ENCODE assay signal across 13 cellular contexts in genomic region chr5:50867140-50867539, GRCh38.
DNase-seq lines count a peak whose midpoint lies in the region; ATAC-seq and TF ChIP-seq lines count a peak whose summit lies in the region.
"Had no signal": no experiment of that assay in that cellular context is flagged by ENCODE, and none has a peak within 500 bp of the region (broad histone marks: within the 10 kb centered on the region; RNA-seq: fewer than 3 reads in every experiment).

No MANE protein-coding gene starts in this region.

- intact Hi-C loops in head of caudate nucleus (cut with DNase I), result no loop called here

- no peak overlapping the region for H3K9ac ChIP-seq in neural progenitor cell

- H3K4me2 ChIP-seq in GM23338 (no peak overlapping the region), neural progenitor cell (peak overlapping the region; percentile 45)

- no peaks in the 10 kb centered on the region for H3K9me2 ChIP-seq in GM23338 (ENCODE audit: insufficient read depth)

- H2AFZ ChIP-seq in GM23338 (peak overlapping the region; percentile 8; the same call in 1 of the 2 replicates), neural progenitor cell (replicated peaks) (no peak overlapping the region)

- H3K4me3 ChIP-seq in GM23338 (no peak overlapping the region), neural progenitor cell (no peak overlapping the region)
- H3K4me3 ChIP-seq: GM12878 had no signal

- H4K20me1 ChIP-seq in GM23338 (replicated peaks; ENCODE audit: insufficient read depth) (no peaks in the 10 kb centered on the region), neural progenitor cell (ENCODE audit: low read depth) (no peaks in the 10 kb centered on the region)

- CTCF ChIA-PET in T-cell (lab: Charles Lee), result no interaction called here

- H3K4me3 Mint-ChIP-seq in GM23338 (no peak overlapping the region), neural progenitor cell (peak overlapping the region; percentile 27), T-cell (no peak overlapping the region)
- H3K4me3 Mint-ChIP-seq: CD4-positive, alpha-beta memory T cell had no signal

- no peaks in the 10 kb centered on the region for H3K9me3 Mint-ChIP-seq in GM23338
- peaks cover 2% of the 10 kb centered on the region for H3K9me3 Mint-ChIP-seq in neural progenitor cell
- H3K9me3 Mint-ChIP-seq in T-cell, result no peaks in the 10 kb centered on the region

- H3K4me1 Mint-ChIP-seq in GM23338 (peaks cover 6% of the 10 kb centered on the region; the same call in 2 of the 3 replicates), neural progenitor cell (peaks cover 46% of the 10 kb centered on the region), T-cell (no peaks in the 10 kb centered on the region)
- H3K4me1 Mint-ChIP-seq: CD4-positive, alpha-beta memory T cell had no signal

- H3F3A ChIP-seq in GM23338 (replicated peaks; ENCODE audit: low read depth) (no peaks in the 10 kb centered on the region), neural progenitor cell (ENCODE audit: low read depth) (peaks cover 26% of the 10 kb centered on the region)

- DNase-seq in GM23338 (ENCODE audit: low spot score), result no peak
- peak; percentile 16 for DNase-seq in NCI-H69 (lab: John Stamatoyannopoulos, UW)
- peak in 23 of 42 donors; percentile 2 to 64 (median 27) for DNase-seq in head of caudate nucleus
- peak; percentile 63 for DNase-seq in neural progenitor cell (ENCODE audit: low spot score)
- no peak for DNase-seq in NCI-H524 (lab: John Stamatoyannopoulos, UW)
- DNase-seq in putamen (ENCODE audit: low spot score), result no peak
- no peak for DNase-seq in NCI-H1105 (lab: John Stamatoyannopoulos, UW)
- no peak for DNase-seq in T-cell
- DNase-seq: BE2C; CD4-positive, alpha-beta memory T cell; DMS79 had no signal

- H3K27me3 ChIP-seq in GM23338 (ENCODE audit: insufficient read depth) (no peaks in the 10 kb centered on the region), neural progenitor cell (no peaks in the 10 kb centered on the region)

- H3K27me3 Mint-ChIP-seq in GM23338 (ENCODE audit: insufficient read depth, low read depth, poor library complexity), result no peaks in the 10 kb centered on the region
- H3K27me3 Mint-ChIP-seq in neural progenitor cell (ENCODE audit: insufficient read depth, low read depth), result peaks cover 2% of the 10 kb centered on the region
- H3K27me3 Mint-ChIP-seq in T-cell, result peaks cover 31 to 39% of the 10 kb centered on the region in 2 donors

- H3K4me1 ChIP-seq in GM23338 (ENCODE audit: insufficient read depth), result no peaks in the 10 kb centered on the region
- H3K4me1 ChIP-seq in neural progenitor cell, result peaks cover 41% of the 10 kb centered on the region
- H3K4me1 ChIP-seq: BE2C had no signal

- H3K9me3 ChIP-seq in neural progenitor cell (ENCODE audit: low read depth), result no peaks in the 10 kb centered on the region
- H3K9me3 ChIP-seq: BE2C had no signal

- H3K36me3 ChIP-seq in GM23338 (ENCODE audit: insufficient read depth), result no peaks in the 10 kb centered on the region
- H3K36me3 ChIP-seq in neural progenitor cell, result no peaks in the 10 kb centered on the region
- H3K36me3 ChIP-seq: BE2C had no signal

- H3K79me2 ChIP-seq in GM23338 (replicated peaks; ENCODE audit: insufficient read depth) (no peaks in the 10 kb centered on the region), neural progenitor cell (ENCODE audit: low read depth) (no peaks in the 10 kb centered on the region)

- H3K36me3 Mint-ChIP-seq in GM23338 (ENCODE audit: low read depth), result no peaks in the 10 kb centered on the region
- peaks cover 2% of the 10 kb centered on the region for H3K36me3 Mint-ChIP-seq in neural progenitor cell
- no peaks in the 10 kb centered on the region for H3K36me3 Mint-ChIP-seq in T-cell
- H3K36me3 Mint-ChIP-seq: CD4-positive, alpha-beta memory T cell had no signal

- peak; percentile 64 for ATAC-seq in GM23338
- no peak for ATAC-seq in T-cell (replicated peaks in 1 of 4)
- ATAC-seq: GM12878 had no signal

- POLR2A ChIA-PET in T-cell (lab: Charles Lee), result no interaction called here

- H3K27ac ChIP-seq in GM23338 (ENCODE audit: low read depth), result no peak overlapping the region
- H3K27ac ChIP-seq in neural progenitor cell, result no peak overlapping the region
- H3K27ac ChIP-seq: C4-2B had no signal

- TF ChIP-seq CTCF in GM23338 (conservative IDR thresholded peaks at IDR 0.05; ENCODE audit: low read depth in 2 of 2) (no peak), neural progenitor cell (IDR thresholded peaks at IDR 0.05) (peak; percentile 18)

- H3K27ac Mint-ChIP-seq in GM23338 (no peak overlapping the region), neural progenitor cell (peak overlapping the region; percentile 1), T-cell (no peak overlapping the region)
- H3K27ac Mint-ChIP-seq: CD4-positive, alpha-beta memory T cell had no signal

TF ChIP-seq in GM23338, 12 proteins besides CTCF, POLR2A, EP300 and RAD21 (continues in another document):
- TF ChIP-seq POLR2AphosphoS5 (IDR thresholded peaks at IDR 0.05; ENCODE audit: low read depth), result no peak
- TF ChIP-seq ZNF114 (CRISPR knock-in tag; IDR thresholded peaks at IDR 0.05), result no peak
- no peak for TF ChIP-seq ZNF331 (CRISPR knock-in tag; IDR thresholded peaks at IDR 0.05; ENCODE audit: low read depth)
- TF ChIP-seq, protein P1, sequence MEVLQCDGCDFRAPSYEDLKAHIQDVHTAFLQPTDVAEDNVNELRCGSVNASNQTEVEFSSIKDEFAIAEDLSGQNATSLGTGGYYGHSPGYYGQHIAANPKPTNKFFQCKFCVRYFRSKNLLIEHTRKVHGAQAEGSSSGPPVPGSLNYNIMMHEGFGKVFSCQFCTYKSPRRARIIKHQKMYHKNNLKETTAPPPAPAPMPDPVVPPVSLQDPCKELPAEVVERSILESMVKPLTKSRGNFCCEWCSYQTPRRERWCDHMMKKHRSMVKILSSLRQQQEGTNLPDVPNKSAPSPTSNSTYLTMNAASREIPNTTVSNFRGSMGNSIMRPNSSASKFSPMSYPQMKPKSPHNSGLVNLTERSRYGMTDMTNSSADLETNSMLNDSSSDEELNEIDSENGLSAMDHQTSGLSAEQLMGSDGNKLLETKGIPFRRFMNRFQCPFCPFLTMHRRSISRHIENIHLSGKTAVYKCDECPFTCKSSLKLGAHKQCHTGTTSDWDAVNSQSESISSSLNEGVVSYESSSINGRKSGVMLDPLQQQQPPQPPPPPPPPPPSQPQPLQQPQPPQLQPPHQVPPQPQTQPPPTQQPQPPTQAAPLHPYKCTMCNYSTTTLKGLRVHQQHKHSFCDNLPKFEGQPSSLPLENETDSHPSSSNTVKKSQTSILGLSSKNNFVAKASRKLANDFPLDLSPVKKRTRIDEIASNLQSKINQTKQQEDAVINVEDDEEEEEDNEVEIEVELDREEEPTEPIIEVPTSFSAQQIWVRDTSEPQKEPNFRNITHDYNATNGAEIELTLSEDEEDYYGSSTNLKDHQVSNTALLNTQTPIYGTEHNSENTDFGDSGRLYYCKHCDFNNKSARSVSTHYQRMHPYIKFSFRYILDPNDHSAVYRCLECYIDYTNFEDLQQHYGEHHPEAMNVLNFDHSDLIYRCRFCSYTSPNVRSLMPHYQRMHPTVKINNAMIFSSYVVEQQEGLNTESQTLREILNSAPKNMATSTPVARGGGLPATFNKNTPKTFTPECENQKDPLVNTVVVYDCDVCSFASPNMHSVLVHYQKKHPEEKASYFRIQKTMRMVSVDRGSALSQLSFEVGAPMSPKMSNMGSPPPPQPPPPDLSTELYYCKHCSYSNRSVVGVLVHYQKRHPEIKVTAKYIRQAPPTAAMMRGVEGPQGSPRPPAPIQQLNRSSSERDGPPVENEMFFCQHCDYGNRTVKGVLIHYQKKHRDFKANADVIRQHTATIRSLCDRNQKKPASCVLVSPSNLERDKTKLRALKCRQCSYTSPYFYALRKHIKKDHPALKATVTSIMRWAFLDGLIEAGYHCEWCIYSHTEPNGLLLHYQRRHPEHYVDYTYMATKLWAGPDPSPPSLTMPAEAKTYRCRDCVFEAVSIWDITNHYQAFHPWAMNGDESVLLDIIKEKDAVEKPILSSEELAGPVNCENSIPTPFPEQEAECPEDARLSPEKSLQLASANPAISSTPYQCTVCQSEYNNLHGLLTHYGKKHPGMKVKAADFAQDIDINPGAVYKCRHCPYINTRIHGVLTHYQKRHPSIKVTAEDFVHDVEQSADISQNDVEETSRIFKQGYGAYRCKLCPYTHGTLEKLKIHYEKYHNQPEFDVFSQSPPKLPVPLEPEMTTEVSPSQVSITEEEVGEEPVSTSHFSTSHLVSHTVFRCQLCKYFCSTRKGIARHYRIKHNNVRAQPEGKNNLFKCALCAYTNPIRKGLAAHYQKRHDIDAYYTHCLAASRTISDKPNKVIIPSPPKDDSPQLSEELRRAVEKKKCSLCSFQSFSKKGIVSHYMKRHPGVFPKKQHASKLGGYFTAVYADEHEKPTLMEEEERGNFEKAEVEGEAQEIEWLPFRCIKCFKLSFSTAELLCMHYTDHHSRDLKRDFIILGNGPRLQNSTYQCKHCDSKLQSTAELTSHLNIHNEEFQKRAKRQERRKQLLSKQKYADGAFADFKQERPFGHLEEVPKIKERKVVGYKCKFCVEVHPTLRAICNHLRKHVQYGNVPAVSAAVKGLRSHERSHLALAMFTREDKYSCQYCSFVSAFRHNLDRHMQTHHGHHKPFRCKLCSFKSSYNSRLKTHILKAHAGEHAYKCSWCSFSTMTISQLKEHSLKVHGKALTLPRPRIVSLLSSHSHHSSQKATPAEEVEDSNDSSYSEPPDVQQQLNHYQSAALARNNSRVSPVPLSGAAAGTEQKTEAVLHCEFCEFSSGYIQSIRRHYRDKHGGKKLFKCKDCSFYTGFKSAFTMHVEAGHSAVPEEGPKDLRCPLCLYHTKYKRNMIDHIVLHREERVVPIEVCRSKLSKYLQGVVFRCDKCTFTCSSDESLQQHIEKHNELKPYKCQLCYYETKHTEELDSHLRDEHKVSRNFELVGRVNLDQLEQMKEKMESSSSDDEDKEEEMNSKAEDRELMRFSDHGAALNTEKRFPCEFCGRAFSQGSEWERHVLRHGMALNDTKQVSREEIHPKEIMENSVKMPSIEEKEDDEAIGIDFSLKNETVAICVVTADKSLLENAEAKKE (CRISPR knock-in tag; IDR thresholded peaks at IDR 0.05), result no peak
- TF ChIP-seq CREB1 (CRISPR knock-in tag; IDR thresholded peaks at IDR 0.05; ENCODE audit: low read depth), result no peak
- no peak for TF ChIP-seq NANOG (IDR thresholded peaks at IDR 0.05; ENCODE audit: borderline replicate concordance)
- TF ChIP-seq JUNB (IDR thresholded peaks at IDR 0.05; ENCODE audit: unreplicated experiment), result no peak

Comparison
In these comparisons a context has a peak if more than half of its experiments do, and no peak if none do; other contexts are left out.
1. DNase-seq: peak in NCI-H69 (single experiment), head of caudate nucleus (23 of 42) and neural progenitor cell (single experiment); none in GM23338 (single experiment), NCI-H524 (0 of 2), putamen (single experiment), NCI-H1105 (single experiment) and T-cell (0 of 34).